8 cellular contexts compared by ENCODE assay signal in genomic region chr13:105139048-105139379, GRCh38.
A peak's percentile ranks its signal among the peaks of the same experiment; 100 is the strongest.
DNase-seq lines count a peak whose midpoint lies in the region; ATAC-seq and TF ChIP-seq lines count a peak whose summit lies in the region.

No MANE protein-coding gene starts in this region.

- H3K27me3 ChIP-seq in breast epithelium (no peaks in the 10 kb centered on the region), mammary epithelial cell (ENCODE audit: insufficient read depth, low read length) (no peaks in the 10 kb centered on the region), upper lobe of right lung (no peaks in the 10 kb centered on the region)

- WGBS in mammary epithelial cell (ENCODE audit: low coverage, missing lambda C conversion rate) = 73% methylated on average over 2 of the region's 3 CpGs

- H3K36me3 Mint-ChIP-seq in activated CD8-positive, alpha-beta T cell treated with anti-CD3 and anti-CD28 coated beads for 36 hours (ENCODE audit: low read depth) = no peaks in the 10 kb centered on the region
- no peaks in the 10 kb centered on the region for H3K36me3 Mint-ChIP-seq in WTC11

- H3K9me3 ChIP-seq in breast epithelium (no peaks in the 10 kb centered on the region), mammary epithelial cell (replicated peaks; ENCODE audit: insufficient read depth, low read length) (no peaks in the 10 kb centered on the region), upper lobe of right lung (no peaks in the 10 kb centered on the region)

- peak overlapping the region; percentile 90 for H3K4me3 Mint-ChIP-seq in activated CD8-positive, alpha-beta T cell treated with anti-CD3 and anti-CD28 coated beads for 36 hours
- no peak overlapping the region for H3K4me3 Mint-ChIP-seq in WTC11

- no TSS peak for BruUV-seq in mammary epithelial cell (replicated peaks; lab: Mats Ljungman, UMichigan)

- H3K4me1 Mint-ChIP-seq in activated CD8-positive, alpha-beta T cell treated with anti-CD3 and anti-CD28 coated beads for 36 hours (ENCODE audit: low read depth) = peaks cover 19% of the 10 kb centered on the region
- peaks cover 10% of the 10 kb centered on the region; the same call in 1 of the 2 replicates for H3K4me1 Mint-ChIP-seq in WTC11

- H3K27ac Mint-ChIP-seq in activated CD8-positive, alpha-beta T cell treated with anti-CD3 and anti-CD28 coated beads for 36 hours = peak overlapping the region; percentile 99
- H3K27ac Mint-ChIP-seq in WTC11 = no peak overlapping the region

- H3K9me3 Mint-ChIP-seq in activated CD8-positive, alpha-beta T cell treated with anti-CD3 and anti-CD28 coated beads for 36 hours = no peaks in the 10 kb centered on the region
- no peaks in the 10 kb centered on the region for H3K9me3 Mint-ChIP-seq in WTC11

- H3K27me3 Mint-ChIP-seq in activated CD8-positive, alpha-beta T cell treated with anti-CD3 and anti-CD28 coated beads for 36 hours = no peaks in the 10 kb centered on the region
- no peaks in the 10 kb centered on the region for H3K27me3 Mint-ChIP-seq in WTC11 (ENCODE audit: low read depth)

- no peak for TF ChIP-seq POLR2A in breast epithelium (IDR thresholded peaks at IDR 0.05)

- intact Hi-C loops in breast epithelium (cut with DNase I; ENCODE audit: low total_unique reads) (no loop called here), mammary epithelial cell (cut with micrococcal nuclease) (no loop called here), upper lobe of right lung (cut with DNase I) (no loop called here)
- intact Hi-C loops in activated CD8-positive, alpha-beta T cell treated with anti-CD3 and anti-CD28 coated beads for 36 hours (cut with micrococcal nuclease) = no loop called here

- no peak overlapping the region for H2AFZ ChIP-seq in mammary epithelial cell (ENCODE audit: low read depth, low read length)

- no peaks in the 10 kb centered on the region for H3K79me2 ChIP-seq in mammary epithelial cell (ENCODE audit: insufficient read depth, low read length)

- H4K20me1 ChIP-seq in mammary epithelial cell (ENCODE audit: insufficient read depth, low read length) = no peaks in the 10 kb centered on the region

- H3K4me1 ChIP-seq in breast epithelium = no peaks in the 10 kb centered on the region
- no peaks in the 10 kb centered on the region for H3K4me1 ChIP-seq in mammary epithelial cell (ENCODE audit: insufficient read depth, low read length)
- H3K4me1 ChIP-seq in upper lobe of right lung = no peaks in the 10 kb centered on the region

- H3K36me3 ChIP-seq in breast epithelium (no peaks in the 10 kb centered on the region), mammary epithelial cell (ENCODE audit: insufficient read depth, low read length) (no peaks in the 10 kb centered on the region), upper lobe of right lung (no peaks in the 10 kb centered on the region)

- dilution Hi-C loops in mammary epithelial cell (cut with HindIII; ENCODE audit: low sequenced_read_pairs) = no loop called here

- in situ Hi-C loops in mammary epithelial cell (cut with MboI; ENCODE audit: low sequenced_read_pairs in 2 of 2) (no loop called here), KBM-7 (cut with MboI; ENCODE audit: low pct_unique_long_range_greater_than_20kb, low sequenced_read_pairs) (no loop called here)

- TF ChIP-seq CTCF in breast epithelium (IDR thresholded peaks at IDR 0.05) (no peak), mammary epithelial cell (conservative IDR thresholded peaks at IDR 0.05 in 1 of 2, IDR thresholded peaks at IDR 0.05 in 1 of 2; ENCODE audit: extremely low read depth in 1 of 2, insufficient read depth in 1 of 2, low read depth in 1 of 2, low read length in 2 of 2) (no peak), upper lobe of right lung (IDR thresholded peaks at IDR 0.05) (no peak), WTC11 (IDR thresholded peaks at IDR 0.05) (no peak)
- no peak for TF ChIP-seq CTCF in activated CD8-positive, alpha-beta T cell treated with anti-CD3 and anti-CD28 coated beads for 36 hours (IDR thresholded peaks at IDR 0.05)

- no peak overlapping the region for H3K4me2 ChIP-seq in mammary epithelial cell (ENCODE audit: insufficient read depth, low read depth, low read length)

- DNase-seq in breast epithelium (ENCODE audit: low spot score in 2 of 2) (no peak), mammary epithelial cell (no peak), upper lobe of right lung (no peak), WTC11 (ENCODE audit: low spot score) (no peak), KBM-7 (no peak)
- no peak for DNase-seq in activated CD8-positive, alpha-beta T cell treated with anti-CD3 and anti-CD28 coated beads for 36 hours

- peak overlapping the region in 1 of 2 donors; percentile 45 for H3K27ac ChIP-seq in breast epithelium
- H3K27ac ChIP-seq in mammary epithelial cell (ENCODE audit: insufficient read depth, low read depth, low read length) = no peak overlapping the region
- H3K27ac ChIP-seq in upper lobe of right lung = peak overlapping the region; percentile 77

- H3K4me3 ChIP-seq in breast epithelium = peak overlapping the region in 2 of 3 donors; percentile 31 to 42
- no peak overlapping the region for H3K4me3 ChIP-seq in mammary epithelial cell (replicated peaks in 1 of 3; ENCODE audit: insufficient read depth in 1 of 3, low read depth in 2 of 3, low read length in 3 of 3)
- peak overlapping the region; percentile 50 for H3K4me3 ChIP-seq in upper lobe of right lung

- CTCF ChIA-PET in mammary epithelial cell (lab: Charles Lee; ENCODE audit: low non-redundant PET) = no interaction called here
- CTCF ChIA-PET in activated CD8-positive, alpha-beta T cell treated with anti-CD3 and anti-CD28 coated beads for 36 hours (lab: Charles Lee) = interaction anchor here (0.9 kb wide), 1 partner anchor 90 kb away, joined by 3 read pairs; no protein-coding TSS in a partner anchor
- CTCF ChIA-PET in WTC11 (lab: Charles Lee) = no interaction called here

- ATAC-seq in HG03039 (IDR thresholded peaks at IDR 0.05; ENCODE audit: unreplicated experiment) (peak; percentile 26), upper lobe of right lung (peak; percentile 6), WTC11 (no peak), GM21367 (IDR thresholded peaks at IDR 0.05; ENCODE audit: unreplicated experiment) (no peak)
- peak; percentile 15 for ATAC-seq in activated CD8-positive, alpha-beta T cell treated with anti-CD3 and anti-CD28 coated beads for 36 hours

- POLR2A ChIA-PET in activated CD8-positive, alpha-beta T cell treated with anti-CD3 and anti-CD28 coated beads for 36 hours (lab: Charles Lee) = no interaction called here
- POLR2A ChIA-PET in WTC11 (lab: Charles Lee) = no interaction called here

- no peak overlapping the region for H3K9ac ChIP-seq in mammary epithelial cell (ENCODE audit: insufficient read depth, low read length)

TF ChIP-seq in WTC11, 78 proteins besides CTCF, POLR2A, EP300 and RAD21:
- TF ChIP-seq MXD4 (CRISPR knock-in tag; IDR thresholded peaks at IDR 0.05; ENCODE audit: borderline replicate concordance) = no peak

Comparison
In these comparisons a context has a peak if more than half of its experiments do, and no peak if none do; other contexts are left out.
1. H3K4me3 ChIP-seq: peak in breast epithelium (2 of 3) and upper lobe of right lung (single experiment); none in mammary epithelial cell (0 of 3).
2. ATAC-seq: peak in HG03039 (single experiment), activated CD8-positive, alpha-beta T cell treated with anti-CD3 and anti-CD28 coated beads for 36 hours (single experiment) and upper lobe of right lung (single experiment); none in WTC11 (single experiment) and GM21367 (single experiment).